12 cellular contexts compared by ENCODE assay signal in the genomic region with DNA sequence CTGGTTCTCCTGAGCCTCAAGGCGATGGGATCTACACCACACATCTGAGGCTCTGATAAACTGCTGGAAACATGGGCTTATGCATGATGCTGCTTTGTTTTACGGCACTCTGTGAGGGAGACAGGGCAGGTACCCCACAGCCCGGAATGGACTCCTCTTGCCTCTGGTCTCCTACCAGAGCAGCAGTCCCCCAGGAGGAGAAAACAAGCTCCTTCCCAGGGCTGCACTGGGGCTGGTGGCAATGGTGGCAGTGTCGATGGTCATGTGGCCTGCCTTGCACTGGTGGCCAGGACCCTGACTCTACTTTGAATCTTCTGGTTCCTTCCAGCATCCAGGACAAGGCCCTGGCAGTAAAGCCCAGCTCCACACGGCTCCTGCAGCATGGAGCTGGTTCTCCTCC.
DNase-seq lines count a peak whose midpoint lies in the region; ATAC-seq, FAIRE-seq and TF ChIP-seq lines count a peak whose summit lies in the region.
"Had no signal": no experiment of that assay in that cellular context is flagged by ENCODE, and none has a peak within 500 bp of the region (broad histone marks: within the 10 kb centered on the region; RNA-seq: fewer than 3 reads in every experiment).

No MANE protein-coding gene starts in this region.

- H3K9ac ChIP-seq in K562 (ENCODE audit: insufficient read depth in 1 of 2, low read depth in 2 of 2, low read length in 2 of 2) (peak overlapping the region in 1 of 2 experiments; percentile 65; a peak in 2 of 4 replicates), H9 (ENCODE audit: extremely low read depth, insufficient read length, low read length) (no peak overlapping the region)

- intact Hi-C loops in K562 (cut with micrococcal nuclease), result no loop called here
- intact Hi-C loops in transverse colon (cut with DNase I; ENCODE audit: low total_unique reads), result no loop called here

- peaks cover 0 to 6% of the 10 kb centered on the region in 2 donors for H3K9me3 Mint-ChIP-seq in activated naive CD4-positive, alpha-beta T cell treated with anti-CD3 and anti-CD28 coated beads, Interleukin-2, amount 50 U/mL, for 72 hours
- H3K9me3 Mint-ChIP-seq in nephron (no peaks in the 10 kb centered on the region), H9 (no peaks in the 10 kb centered on the region)
- H3K9me3 Mint-ChIP-seq: T-cell had no signal

- no peak overlapping the region for H4K91ac ChIP-seq in H9 (ENCODE audit: insufficient read length, low read depth, low read length)

- no peak overlapping the region for H3K27ac ChIP-seq in K562 (ENCODE audit: extremely low read depth, low read depth, low read length)
- peak overlapping the region; percentile 85 to 89 (median 88) for H3K27ac ChIP-seq in transverse colon
- no peak overlapping the region for H3K27ac ChIP-seq in H9 (ENCODE audit: insufficient read length, low read depth, low read length)

- BruUV-seq in K562 (replicated peaks; lab: Mats Ljungman, UMichigan), result no TSS peak

- no peak for ATAC-seq in activated naive CD4-positive, alpha-beta T cell treated with anti-CD3 and anti-CD28 coated beads, Interleukin-2, amount 50 U/mL, for 72 hours
- ATAC-seq in K562, result no peak
- ATAC-seq in GM21529 (IDR thresholded peaks at IDR 0.05; ENCODE audit: unreplicated experiment), result no peak
- ATAC-seq: T-cell had no signal

- peaks cover 6% of the 10 kb centered on the region for H3K27me3 Mint-ChIP-seq in nephron (ENCODE audit: low read depth)
- peaks cover under 1% of the 10 kb centered on the region; the same call in 1 of the 2 replicates for H3K27me3 Mint-ChIP-seq in H9 (ENCODE audit: low read depth)
- H3K27me3 Mint-ChIP-seq: T-cell had no signal

- TF ChIP-seq RAD21 in K562 (CRISPR knock-in tag; conservative IDR thresholded peaks at IDR 0.05 in 1 of 2, IDR thresholded peaks at IDR 0.05 in 1 of 2), result no peak

- H3K4me1 Mint-ChIP-seq in nephron, result peaks cover 58% of the 10 kb centered on the region
- H3K4me1 Mint-ChIP-seq in H9, result peaks cover 13 to 15% of the 10 kb centered on the region in 2 experiments

- H3K4me2 ChIP-seq in K562 (ENCODE audit: insufficient read depth, low read length) (no peak overlapping the region), H9 (ENCODE audit: insufficient read depth, insufficient read length, low read length) (no peak overlapping the region)

- no peak overlapping the region for H3K56ac ChIP-seq in H9 (ENCODE audit: insufficient read length, low read depth, low read length)

- no peak overlapping the region; the same call in 1 of the 2 replicates for H3K14ac ChIP-seq in H9 (ENCODE audit: insufficient read depth, low read length)

- H3K4me3 ChIP-seq in K562 (no peak overlapping the region), transverse colon (no peak overlapping the region)

- H3K23me2 ChIP-seq in H9 (ENCODE audit: insufficient read length, low read depth, low read length, poor library complexity, severe bottlenecking), result no peaks in the 10 kb centered on the region

- FAIRE-seq in K562 (lab: Jason Lieb, UNC), result no peak

- no peaks in the 10 kb centered on the region for H3K79me1 ChIP-seq in H9 (ENCODE audit: insufficient read depth, low read depth, low read length, poor library complexity, severe bottlenecking)

- TF ChIP-seq POLR2A in K562 (conservative IDR thresholded peaks at IDR 0.05) (no peak), transverse colon (IDR thresholded peaks at IDR 0.05) (no peak)

- H3K4me1 ChIP-seq in K562 (replicated peaks in 1 of 2; ENCODE audit: control insufficient read depth in 2 of 2, insufficient read depth in 2 of 2, low read length in 2 of 2) (peaks cover 9 to 11% of the 10 kb centered on the region in 2 experiments), transverse colon (peaks cover 7 to 16% (median 12%) of the 10 kb centered on the region in 4 donors), H9 (ENCODE audit: insufficient read depth, low read length) (no peaks in the 10 kb centered on the region)

- H4K5ac ChIP-seq in H9 (ENCODE audit: insufficient read length, low read depth, low read length), result no peak overlapping the region

- H3K27me3 ChIP-seq in K562 (ENCODE audit: control insufficient read depth in 2 of 2, insufficient read depth in 2 of 2, low read length in 2 of 2), result peaks cover 0 to 4% of the 10 kb centered on the region in 2 experiments; a peak in 1 of 5 replicates
- H3K27me3 ChIP-seq in transverse colon, result no peaks in the 10 kb centered on the region
- no peaks in the 10 kb centered on the region for H3K27me3 ChIP-seq in H9 (ENCODE audit: insufficient read depth, low read length)

- H2BK120ac ChIP-seq in H9 (ENCODE audit: low read depth, low read length, poor library complexity, severe bottlenecking), result no peak overlapping the region

- H3K4ac ChIP-seq in H9 (ENCODE audit: low read depth, low read length), result no peak overlapping the region

- H3K9me1 ChIP-seq in K562 (ENCODE audit: control insufficient read depth, insufficient read depth, low read length), result no peaks in the 10 kb centered on the region

- H3K23ac ChIP-seq in H9 (ENCODE audit: insufficient read length, low read depth, low read length), result no peak overlapping the region

- TF ChIP-seq EP300 in K562 (IDR thresholded peaks at IDR 0.05; ENCODE audit: low read length) (no peak), transverse colon (IDR thresholded peaks at IDR 0.05; ENCODE audit: low read depth) (no peak)

- H3K36me3 ChIP-seq in K562 (ENCODE audit: control insufficient read depth, insufficient read depth, low read length), result no peaks in the 10 kb centered on the region
- H3K36me3 ChIP-seq in transverse colon, result no peaks in the 10 kb centered on the region

- H4K8ac ChIP-seq in H9 (replicated peaks; ENCODE audit: insufficient read length, low read depth, low read length), result no peak overlapping the region

- no peak overlapping the region for H2BK20ac ChIP-seq in H9 (ENCODE audit: low read depth, low read length, poor library complexity, severe bottlenecking)

- H2BK5ac ChIP-seq in H9 (ENCODE audit: insufficient read length, low read length), result no peak overlapping the region

- H2AFZ ChIP-seq in K562 (ENCODE audit: low read depth, low read length) (0 out of 2 replicates have a peak overlapping the region, but pooled peaks have one; percentile 15), H9 (ENCODE audit: low read length) (no peak overlapping the region)

- POLR2A ChIA-PET in K562 (lab: Yijun Ruan, JAX), result interaction anchor here (0.9 to 1.1 kb wide), 2 partner anchors 14 to 26 kb away, joined by 3 read pairs; no protein-coding TSS in a partner anchor

- WGBS in K562 (ENCODE audit: insufficient coverage, low coverage, missing lambda C conversion rate), result 62% methylated on average over 5 of the region's 5 CpGs
- 90% methylated on average over 5 of the region's 5 CpGs; no CpG with 5 or more reads in 1 of the 2 donors for WGBS in transverse colon (ENCODE audit: low coverage in 1 of 2), 2 donors
- no CpG with 5 or more reads among the region's 5 CpGs for WGBS in H9 (ENCODE audit: extremely low coverage, insufficient read length, low lambda C conversion rate)

- H2BK15ac ChIP-seq in H9 (ENCODE audit: low read depth, low read length), result no peak overlapping the region

- in situ Hi-C loops in K562 (cut with MboI) (no loop called here), transverse colon (cut with MboI; ENCODE audit: low pct_ligation_motif_present in 1 of 4, low pct_unique_long_range_greater_than_20kb in 1 of 4, low sequenced_read_pairs in 3 of 4) (no loop called here)

- peaks cover 2 to 4% of the 10 kb centered on the region in 2 donors for H3K36me3 Mint-ChIP-seq in activated naive CD4-positive, alpha-beta T cell treated with anti-CD3 and anti-CD28 coated beads, Interleukin-2, amount 50 U/mL, for 72 hours
- H3K36me3 Mint-ChIP-seq in nephron (ENCODE audit: low read depth) (no peaks in the 10 kb centered on the region), H9 (ENCODE audit: insufficient read depth in 1 of 3, low read depth in 3 of 3) (no peaks in the 10 kb centered on the region)
- H3K36me3 Mint-ChIP-seq: T-cell had no signal

- CTCF ChIA-PET in K562 (lab: Yijun Ruan, JAX; ENCODE audit: low intra/inter-chr PET ratio), result no interaction called here

- H2BK12ac ChIP-seq in H9 (ENCODE audit: insufficient read length, low read depth, low read length), result no peak overlapping the region

- H3K79me2 ChIP-seq in K562 (ENCODE audit: control insufficient read depth, insufficient read depth, low read length) (no peaks in the 10 kb centered on the region), H9 (ENCODE audit: insufficient read depth, low read length) (no peaks in the 10 kb centered on the region)

- H3K18ac ChIP-seq in H9 (ENCODE audit: insufficient read length, low read depth, low read length), result no peak overlapping the region

- no peak for TF ChIP-seq CTCF in K562 (IDR thresholded peaks at IDR 0.05 in 2 of 3, conservative IDR thresholded peaks at IDR 0.05 in 1 of 3; ENCODE audit: insufficient read depth in 2 of 3, low read depth in 1 of 3, low read length in 3 of 3)
- no peak for TF ChIP-seq CTCF in nephron (IDR thresholded peaks at IDR 0.05; ENCODE audit: unreplicated experiment in 3 of 3)
- no peak for TF ChIP-seq CTCF in transverse colon (IDR thresholded peaks at IDR 0.05)
- no peak for TF ChIP-seq CTCF in H9 (conservative IDR thresholded peaks at IDR 0.05)

- no peaks in the 10 kb centered on the region for H4K20me1 ChIP-seq in K562 (replicated peaks; ENCODE audit: control insufficient read depth, insufficient read depth, low read length)
- no peaks in the 10 kb centered on the region for H4K20me1 ChIP-seq in H9 (ENCODE audit: control insufficient read depth, insufficient read depth, insufficient read length)

- H3K27ac Mint-ChIP-seq in activated naive CD4-positive, alpha-beta T cell treated with anti-CD3 and anti-CD28 coated beads, Interleukin-2, amount 50 U/mL, for 72 hours, result peak overlapping the region; percentile 81 to 83
- peak overlapping the region; percentile 82 to 86 (median 85) for H3K27ac Mint-ChIP-seq in nephron
- H3K27ac Mint-ChIP-seq in H9, result no peak overlapping the region
- H3K27ac Mint-ChIP-seq: T-cell had no signal

- no peak overlapping the region for H2AK5ac ChIP-seq in H9 (ENCODE audit: insufficient read length, low read length)

- H3T11ph ChIP-seq in H9 (ENCODE audit: low read length), result no peak overlapping the region

- no peak overlapping the region for H3K4me3 Mint-ChIP-seq in nephron
- H3K4me3 Mint-ChIP-seq in H9, result no peak overlapping the region
- H3K4me3 Mint-ChIP-seq: T-cell had no signal

- DNase-seq in activated naive CD4-positive, alpha-beta T cell treated with anti-CD3 and anti-CD28 coated beads, Interleukin-2, amount 50 U/mL, for 72 hours (ENCODE audit: low spot score in 2 of 2), result no peak
- DNase-seq in activated naive CD4-positive, alpha-beta T cell treated with Interleukin-2 at 50 U/mL for 16 hours, result no peak
- DNase-seq in K562 (ENCODE audit: extremely low read depth in 1 of 4, low spot score in 3 of 4) (no peak), transverse colon (no peak), midbrain (lab: John Stamatoyannopoulos, UW) (no peak), H9 (no peak)
- DNase-seq: activated CD4-positive, alpha-beta T cell treated with anti-CD3 and anti-CD28 coated beads, Interleukin-2, amount 50 U/mL, for 4 hours; DND-41; NCI-H2171; T-cell had no signal

- H3K9me3 ChIP-seq in K562 (replicated peaks; ENCODE audit: control insufficient read depth, insufficient read depth, low read depth, low read length) (no peaks in the 10 kb centered on the region), transverse colon (no peaks in the 10 kb centered on the region), H9 (ENCODE audit: control insufficient read depth, low read depth, low read length) (no peaks in the 10 kb centered on the region)

Comparison
In these comparisons a context has a peak if more than half of its experiments do, and no peak if none do; other contexts are left out.
1. H3K27ac Mint-ChIP-seq: peak in activated naive CD4-positive, alpha-beta T cell treated with anti-CD3 and anti-CD28 coated beads, Interleukin-2, amount 50 U/mL, for 72 hours (2 of 2) and nephron (3 of 3); none in H9 (0 of 3).
2. H3K27ac ChIP-seq: peak in transverse colon (4 of 4); none in K562 (single experiment) and H9 (single experiment).